In genomic region chr11:72247584-72247983, GRCh38 we compare ENCODE assay signal across 1 cellular context.
TF ChIP-seq lines count a peak whose summit lies in the region.

No MANE protein-coding gene starts in this region.

TF ChIP-seq in H1, 55 proteins besides CTCF, POLR2A, EP300 and RAD21:
- TF ChIP-seq RFX5 (IDR thresholded peaks at IDR 0.05; ENCODE audit: borderline replicate concordance, low read depth, low read length) (no peak), EGR1 (IDR thresholded peaks at IDR 0.05; ENCODE audit: borderline replicate concordance, low read depth, low read length) (no peak), POU5F1 (IDR thresholded peaks at IDR 0.05; ENCODE audit: low read depth, low read length) (no peak), ZNF274 (IDR thresholded peaks at IDR 0.05; ENCODE audit: borderline replicate concordance, extremely low read depth, low read length) (no peak), POLR2AphosphoS5 (IDR thresholded peaks at IDR 0.05; ENCODE audit: low read depth, low read length) (no peak), SRF (IDR thresholded peaks at IDR 0.05; ENCODE audit: low read depth, low read length) (no peak), CBX5 (IDR thresholded peaks at IDR 0.05; ENCODE audit: low read depth, low read length) (no peak), SAP30 (IDR thresholded peaks at IDR 0.05; ENCODE audit: insufficient read depth, insufficient replicate concordance, low read length) (no peak), NANOG (IDR thresholded peaks at IDR 0.05; ENCODE audit: insufficient read depth, low read depth, low read length, poor library complexity, severe bottlenecking) (no peak)
